ENCODE assay signal across 8 cellular contexts in the genomic region with DNA sequence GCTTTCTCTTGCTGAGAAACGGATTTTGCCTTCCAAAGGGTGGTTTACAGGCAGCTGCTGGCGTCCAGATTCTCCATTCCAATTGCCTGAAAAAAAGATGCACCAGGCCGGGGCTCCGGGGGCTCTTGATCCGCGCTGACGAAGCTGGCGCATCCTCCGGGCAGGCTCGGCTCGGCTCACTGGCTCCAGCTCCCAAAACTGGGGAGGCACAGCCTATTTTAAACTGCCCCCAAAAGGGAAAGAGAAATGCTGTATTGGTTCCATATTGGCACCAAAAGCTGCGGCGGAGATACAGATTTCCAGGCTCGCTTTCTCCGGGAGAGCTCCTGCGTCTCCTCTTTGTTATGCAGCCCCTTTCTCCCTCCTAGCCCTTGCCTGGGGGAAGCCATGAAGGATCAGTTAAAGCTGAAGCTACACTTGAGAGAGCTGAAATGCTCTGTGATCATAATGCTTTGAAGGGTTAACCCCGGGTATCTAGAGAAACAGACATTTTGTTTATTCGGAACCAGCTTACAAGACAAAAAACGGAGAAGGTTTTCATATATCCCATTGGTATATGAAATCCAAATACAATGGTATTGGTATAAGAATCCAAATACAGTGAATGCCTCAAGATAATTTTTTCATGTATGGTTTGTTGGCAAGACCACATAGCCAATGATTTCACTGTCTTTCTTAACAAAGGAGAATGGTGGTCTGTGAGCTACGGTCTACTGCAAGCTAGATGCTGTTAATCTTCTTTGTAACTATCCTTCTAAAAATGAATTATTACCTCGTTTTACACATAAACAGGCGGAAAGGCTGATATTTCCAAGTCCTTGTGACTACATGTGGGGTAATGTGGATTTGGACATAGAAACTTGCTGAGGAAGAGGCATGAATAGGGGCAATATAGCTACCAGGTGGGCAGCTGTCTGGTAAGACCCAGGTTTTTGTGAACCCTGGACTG. TPM values are rescaled to one million over a fixed set of nuclear protein-coding genes. Genes with fewer than 3 reads are reported as not detected.
DNase-seq lines count a peak whose midpoint lies in the region; ATAC-seq and TF ChIP-seq lines count a peak whose summit lies in the region.

No MANE protein-coding gene starts in this region.

- TF ChIP-seq POLR2A in GM18505 (IDR thresholded peaks at IDR 0.05; ENCODE audit: borderline replicate concordance, extremely low read depth, insufficient read depth, insufficient read length): no peak
- TF ChIP-seq POLR2A in lower leg skin (IDR thresholded peaks at IDR 0.05): no peak

- no peaks in the 10 kb centered on the region for H3K36me3 ChIP-seq in stomach smooth muscle (ENCODE audit: control insufficient read depth in 2 of 2, insufficient read depth in 2 of 2, low read length in 2 of 2)

- DNase-seq in SK-N-DZ (ENCODE audit: low spot score) (peak; percentile 40), dorsolateral prefrontal cortex (peak in 9 of 10 donors; percentile 32 to 66 (median 46)), lower leg skin (ENCODE audit: low spot score in 2 of 2) (no peak), hepatic stellate cell (ENCODE audit: low spot score) (no peak)

- H3K4me1 ChIP-seq in stomach smooth muscle (ENCODE audit: control insufficient read depth, insufficient read depth, low read length): peaks cover 5% of the 10 kb centered on the region

- intact Hi-C loops in dorsolateral prefrontal cortex (cut with DNase I) (loop anchor here (1.0 to 2.0 kb wide), 3 partner anchors 17 to 185 kb away; no protein-coding TSS in a partner anchor), lower leg skin (cut with DNase I; ENCODE audit: low total_unique reads) (loop anchor here (10.0 kb wide), 1 partner anchor 191 kb away; no protein-coding TSS in a partner anchor)

- H3K27me3 ChIP-seq in dorsolateral prefrontal cortex: no peaks in the 10 kb centered on the region
- H3K27me3 ChIP-seq in stomach smooth muscle (ENCODE audit: control insufficient read depth in 1 of 2, insufficient read depth in 2 of 2, low read length in 2 of 2): peaks cover 0 to 7% of the 10 kb centered on the region in 2 donors

- 12 to 13% methylated on average over 22 of the region's 22 CpGs for WGBS in lower leg skin, 2 donors

- no peaks in the 10 kb centered on the region for H3K9me3 ChIP-seq in stomach smooth muscle (ENCODE audit: control insufficient read depth in 2 of 2, low read length in 2 of 2)

- H3K27ac ChIP-seq in dorsolateral prefrontal cortex (peak overlapping the region; percentile 83 to 100 (median 98)), stomach smooth muscle (ENCODE audit: low read length) (no peak overlapping the region)

- ATAC-seq in GM18505 (IDR thresholded peaks at IDR 0.05; ENCODE audit: unreplicated experiment): peak; percentile 45
- ATAC-seq in HG02870 (IDR thresholded peaks at IDR 0.05; ENCODE audit: unreplicated experiment): peak; percentile 38
- ATAC-seq in GM18517 (IDR thresholded peaks at IDR 0.05; ENCODE audit: unreplicated experiment): no peak

- TF ChIP-seq CTCF in dorsolateral prefrontal cortex (IDR thresholded peaks at IDR 0.05 in 54 of 56, conservative IDR thresholded peaks at IDR 0.05 in 2 of 56; ENCODE audit: low read depth in 1 of 56, partially characterized antibody in 56 of 56) (peak in 1 of 56 donors; percentile 7), lower leg skin (IDR thresholded peaks at IDR 0.05) (no peak)

- H3K4me3 ChIP-seq in dorsolateral prefrontal cortex (peak overlapping the region; percentile 54 to 95 (median 77)), lower leg skin (ENCODE audit: low read depth, poor library complexity, severe bottlenecking) (peak overlapping the region; percentile 29), stomach smooth muscle (ENCODE audit: low read length in 2 of 2) (peak overlapping the region; percentile 57 to 73)

- H3K9ac ChIP-seq in stomach smooth muscle (ENCODE audit: low read length in 2 of 2): peak overlapping the region; percentile 6 to 37

RNA-seq across cellular contexts. Expression of gene CD200, which starts 0.7 kb away (rescaled TPM):
- 3.9 and 6.8 TPM in 2 replicates for polyA plus RNA-seq in SK-N-DZ (2014; cell fraction: cytosol; rRNA removed)
- polyA plus RNA-seq in SK-N-DZ (2014; cell fraction: nucleus; rRNA removed): 1.9 and 4.7 TPM in 2 replicates
- total RNA-seq in dorsolateral prefrontal cortex: 100 to 1,000 TPM in 13 of 120 experiments, 10 to 100 TPM in 107; 27.6 to 121 (median 80.1) TPM
- total RNA-seq in lower leg skin: 1 to 10 TPM; 2.7 to 8.2 (median 5.6) TPM

RNA-seq across cellular contexts. Expression of gene SLC9C1, which starts 39.6 kb away (rescaled TPM):
- 0.25 TPM in 1 of 2 replicates, not detected in the other for polyA plus RNA-seq in SK-N-DZ (2014; cell fraction: cytosol; rRNA removed)
- 0.08 TPM in 1 of 2 replicates, not detected in the other for polyA plus RNA-seq in SK-N-DZ (2014; cell fraction: nucleus; rRNA removed)
- total RNA-seq in dorsolateral prefrontal cortex: 1 to 10 TPM in 1 of 120 experiments, under 1 TPM in 11, not detected in 108; 0.12 to 1.4 (median 0.27) TPM
- total RNA-seq in lower leg skin: not detected

Comparison
In these comparisons a context has a peak if more than half of its experiments do, and no peak if none do; other contexts are left out.
1. DNase-seq: peak in SK-N-DZ (single experiment) and dorsolateral prefrontal cortex (9 of 10); none in lower leg skin (0 of 2) and hepatic stellate cell (single experiment).
2. Peak in every context shown above with its lines, with median percentiles within 50 percentile points of each other: H3K4me3 ChIP-seq.